In genomic region chr22:30634477-30635233, GRCh38 we compare ENCODE assay signal across 8 cellular contexts. TPM values are rescaled to one million over a fixed set of nuclear protein-coding genes. Genes with fewer than 3 reads are reported as not detected.
DNase-seq lines count a peak whose midpoint lies in the region; ATAC-seq and TF ChIP-seq lines count a peak whose summit lies in the region.

No MANE protein-coding gene starts in this region.

- no peaks in the 10 kb centered on the region for H3K9me3 Mint-ChIP-seq in activated T-helper 2 cell treated with anti-CD3 and anti-CD28 coated beads, Interferon-gamma antibody, Interleukin-2, Interleukin-4, amounts not matched to agents 10 μg/mL and 5 μg/mL and 100 μg/mL, durations not matched to agents 14 hours and 24 hours and 36 hours
- peaks cover 2% of the 10 kb centered on the region for H3K9me3 Mint-ChIP-seq in nephron

- H3K4me2 ChIP-seq in DOHH2 (ENCODE audit: low read length), result peak overlapping the region; percentile 96

- H3K4me3 ChIP-seq in DOHH2 (ENCODE audit: low read length), result peak overlapping the region; percentile 81
- peak overlapping the region; percentile 58 for H3K4me3 ChIP-seq in fibroblast of the aortic adventitia (ENCODE audit: low read depth, low read length)

- H4K20me1 ChIP-seq in DOHH2 (ENCODE audit: control insufficient read depth, insufficient read depth, low read depth, low read length), result no peaks in the 10 kb centered on the region

- H3K4me1 Mint-ChIP-seq in activated T-helper 2 cell treated with anti-CD3 and anti-CD28 coated beads, Interferon-gamma antibody, Interleukin-2, Interleukin-4, amounts not matched to agents 10 μg/mL and 5 μg/mL and 100 μg/mL, durations not matched to agents 14 hours and 24 hours and 36 hours (ENCODE audit: low read depth), result peaks cover 23% of the 10 kb centered on the region
- H3K4me1 Mint-ChIP-seq in nephron, result peaks cover 15% of the 10 kb centered on the region

- no peaks in the 10 kb centered on the region for H3F3A ChIP-seq in DOHH2 (ENCODE audit: control insufficient read depth, insufficient read depth)

- no peaks in the 10 kb centered on the region for H3K27me3 Mint-ChIP-seq in activated T-helper 2 cell treated with anti-CD3 and anti-CD28 coated beads, Interferon-gamma antibody, Interleukin-2, Interleukin-4, amounts not matched to agents 10 μg/mL and 5 μg/mL and 100 μg/mL, durations not matched to agents 14 hours and 24 hours and 36 hours (ENCODE audit: low read depth)
- no peaks in the 10 kb centered on the region for H3K27me3 Mint-ChIP-seq in nephron (ENCODE audit: low read depth)

- no peaks in the 10 kb centered on the region for H3K27me3 ChIP-seq in DOHH2 (ENCODE audit: control insufficient read depth, low read length)

- peak; percentile 78 to 79 for DNase-seq in Kasumi-1 (lab: John Stamatoyannopoulos, UW)
- peak; percentile 88 for DNase-seq in RPMI8226
- DNase-seq in activated T-helper 2 cell treated with anti-CD3 and anti-CD28 coated beads, Interferon-gamma antibody, Interleukin-2, Interleukin-4, amounts not matched to agents 10 μg/mL and 5 μg/mL and 100 μg/mL, durations not matched to agents 14 hours and 24 hours and 36 hours (ENCODE audit: low spot score), result peak; percentile 81
- peak; percentile 89 for DNase-seq in fibroblast of the aortic adventitia (ENCODE audit: low read depth)
- DNase-seq in stimulated activated naive CD4-positive, alpha-beta T cell treated with Interleukin-2 at 50 U/mL for 16 hours (lab: John Stamatoyannopoulos, UW), result peak; percentile 84

- peak; percentile 59 for ATAC-seq in GM21737 (IDR thresholded peaks at IDR 0.05; ENCODE audit: unreplicated experiment)

- H3K4me1 ChIP-seq in DOHH2 (ENCODE audit: control insufficient read depth, low read length), result peaks cover 16% of the 10 kb centered on the region

- intact Hi-C loops in activated T-helper 2 cell treated with anti-CD3 and anti-CD28 coated beads, Interferon-gamma antibody, Interleukin-2, Interleukin-4, amounts not matched to agents 10 μg/mL and 5 μg/mL and 100 μg/mL, durations not matched to agents 14 hours and 24 hours and 36 hours (cut with micrococcal nuclease), result loop anchor here (1.0 to 10.0 kb wide), 8 partner anchors 10 to 660 kb away; partner anchors contain the start of genes DUSP18, OSBP2 and PIK3IP1

- H3K4me3 Mint-ChIP-seq in activated T-helper 2 cell treated with anti-CD3 and anti-CD28 coated beads, Interferon-gamma antibody, Interleukin-2, Interleukin-4, amounts not matched to agents 10 μg/mL and 5 μg/mL and 100 μg/mL, durations not matched to agents 14 hours and 24 hours and 36 hours (ENCODE audit: low read depth), result peak overlapping the region; percentile 75
- H3K4me3 Mint-ChIP-seq in nephron, result peak overlapping the region; percentile 79 to 82 (median 82)

- H3K79me2 ChIP-seq in DOHH2 (ENCODE audit: control insufficient read depth, low read length), result no peaks in the 10 kb centered on the region

- H3K9me3 ChIP-seq in DOHH2 (ENCODE audit: control insufficient read depth, insufficient read depth, low read length), result no peaks in the 10 kb centered on the region

- H3K36me3 ChIP-seq in DOHH2 (ENCODE audit: control insufficient read depth, low read length), result no peaks in the 10 kb centered on the region

- H3K27ac ChIP-seq in DOHH2 (ENCODE audit: low read depth, low read length), result no peak overlapping the region

- H3K36me3 Mint-ChIP-seq in activated T-helper 2 cell treated with anti-CD3 and anti-CD28 coated beads, Interferon-gamma antibody, Interleukin-2, Interleukin-4, amounts not matched to agents 10 μg/mL and 5 μg/mL and 100 μg/mL, durations not matched to agents 14 hours and 24 hours and 36 hours (ENCODE audit: low read depth), result peaks cover 9% of the 10 kb centered on the region
- H3K36me3 Mint-ChIP-seq in nephron (ENCODE audit: low read depth), result peaks cover 4% of the 10 kb centered on the region

- H3K9me2 ChIP-seq in DOHH2 (replicated peaks; ENCODE audit: control insufficient read depth, low read length), result no peaks in the 10 kb centered on the region

- H3K27ac Mint-ChIP-seq in activated T-helper 2 cell treated with anti-CD3 and anti-CD28 coated beads, Interferon-gamma antibody, Interleukin-2, Interleukin-4, amounts not matched to agents 10 μg/mL and 5 μg/mL and 100 μg/mL, durations not matched to agents 14 hours and 24 hours and 36 hours, result peak overlapping the region; percentile 93
- H3K27ac Mint-ChIP-seq in nephron, result peak overlapping the region in 2 of 3 experiments; percentile 38 to 60

- TF ChIP-seq CTCF in DOHH2 (IDR thresholded peaks at IDR 0.05; ENCODE audit: low read depth, low read length, poor library complexity, severe bottlenecking) (peak; percentile 94), fibroblast of the aortic adventitia (IDR thresholded peaks at IDR 0.05; ENCODE audit: insufficient read depth, low read length) (peak; percentile 94), nephron (IDR thresholded peaks at IDR 0.05; ENCODE audit: unreplicated experiment in 3 of 3) (peak; percentile 86 to 94 (median 88))

RNA-seq across cellular contexts. Expression of gene SLC35E4, which starts 0.9 kb away (rescaled TPM):
- 8.3 and 9.0 TPM in 2 replicates for total RNA-seq in activated T-helper 2 cell treated with anti-CD3 and anti-CD28 coated beads, Interferon-gamma antibody, Interleukin-2, Interleukin-4, amounts not matched to agents 10 μg/mL and 5 μg/mL and 100 μg/mL, durations not matched to agents 14 hours and 24 hours and 36 hours
- total RNA-seq in fibroblast of the aortic adventitia (ENCODE audit: low replicate concordance), result 5.1 and 19.7 TPM in 2 replicates

RNA-seq across cellular contexts. Expression of gene TCN2, which starts 27.7 kb away (rescaled TPM):
- total RNA-seq in activated T-helper 2 cell treated with anti-CD3 and anti-CD28 coated beads, Interferon-gamma antibody, Interleukin-2, Interleukin-4, amounts not matched to agents 10 μg/mL and 5 μg/mL and 100 μg/mL, durations not matched to agents 14 hours and 24 hours and 36 hours, result 0.51 and 0.68 TPM in 2 replicates
- total RNA-seq in fibroblast of the aortic adventitia (ENCODE audit: low replicate concordance), result 13.9 and 17.7 TPM in 2 replicates

RNA-seq across cellular contexts. Expression of gene DUSP18, which starts 33.0 kb away (rescaled TPM):
- 10.5 and 11.2 TPM in 2 replicates for total RNA-seq in activated T-helper 2 cell treated with anti-CD3 and anti-CD28 coated beads, Interferon-gamma antibody, Interleukin-2, Interleukin-4, amounts not matched to agents 10 μg/mL and 5 μg/mL and 100 μg/mL, durations not matched to agents 14 hours and 24 hours and 36 hours
- 8.4 and 18.5 TPM in 2 replicates for total RNA-seq in fibroblast of the aortic adventitia (ENCODE audit: low replicate concordance)

RNA-seq across cellular contexts. Expression of gene PES1, which starts 42.9 kb away (rescaled TPM):
- total RNA-seq in activated T-helper 2 cell treated with anti-CD3 and anti-CD28 coated beads, Interferon-gamma antibody, Interleukin-2, Interleukin-4, amounts not matched to agents 10 μg/mL and 5 μg/mL and 100 μg/mL, durations not matched to agents 14 hours and 24 hours and 36 hours, result 129 and 132 TPM in 2 replicates
- total RNA-seq in fibroblast of the aortic adventitia (ENCODE audit: low replicate concordance), result 54.9 and 189 TPM in 2 replicates
